10 cellular contexts compared by ENCODE assay signal in the genomic region with DNA sequence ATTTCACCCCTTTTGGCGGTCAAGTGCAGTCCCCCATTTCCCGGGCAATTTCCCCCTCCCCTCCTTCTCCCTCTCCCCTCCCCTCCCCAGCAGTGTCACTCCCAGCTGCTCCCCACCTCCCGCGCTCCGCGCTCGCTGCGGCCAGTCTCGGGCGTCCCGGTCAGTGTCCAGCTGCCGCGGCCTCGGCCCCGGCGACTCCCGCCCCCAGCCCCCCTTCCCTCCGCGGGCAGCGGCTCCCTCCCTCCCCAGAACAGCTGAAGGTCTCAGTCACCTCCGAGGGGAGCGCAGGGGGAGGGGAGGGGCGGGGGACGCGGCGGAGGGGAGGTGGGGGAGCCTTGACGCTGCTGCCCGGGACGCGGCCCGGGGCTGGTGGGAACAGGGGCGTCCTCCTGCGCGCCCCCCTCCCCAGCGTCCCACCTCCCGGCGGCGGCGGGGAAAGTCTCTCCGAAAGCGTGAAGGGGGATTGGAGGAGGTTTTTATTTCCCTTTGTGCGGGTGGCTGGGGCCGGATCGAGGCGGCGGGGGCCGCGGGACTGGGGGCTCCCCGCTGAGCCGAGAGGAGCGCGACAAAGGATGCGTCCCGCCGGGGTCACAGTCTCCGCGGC. TPM values are rescaled to one million over a fixed set of nuclear protein-coding genes. Genes with fewer than 3 reads are reported as not detected.
DNase-seq lines count a peak whose midpoint lies in the region; ATAC-seq and TF ChIP-seq lines count a peak whose summit lies in the region.
"Had no signal": no experiment of that assay in that cellular context is flagged by ENCODE, and none has a peak within 500 bp of the region (broad histone marks: within the 10 kb centered on the region; RNA-seq: fewer than 3 reads in every experiment).

A gene with protein sequence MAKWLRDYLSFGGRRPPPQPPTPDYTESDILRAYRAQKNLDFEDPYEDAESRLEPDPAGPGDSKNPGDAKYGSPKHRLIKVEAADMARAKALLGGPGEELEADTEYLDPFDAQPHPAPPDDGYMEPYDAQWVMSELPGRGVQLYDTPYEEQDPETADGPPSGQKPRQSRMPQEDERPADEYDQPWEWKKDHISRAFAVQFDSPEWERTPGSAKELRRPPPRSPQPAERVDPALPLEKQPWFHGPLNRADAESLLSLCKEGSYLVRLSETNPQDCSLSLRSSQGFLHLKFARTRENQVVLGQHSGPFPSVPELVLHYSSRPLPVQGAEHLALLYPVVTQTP (plus strand): TSS at position 341 of the 604 bp plus-strand sequence. CDS start 798 bp downstream, outside the sequence.

- TF ChIP-seq CTCF in heart left ventricle (IDR thresholded peaks at IDR 0.05) = no peak
- TF ChIP-seq CTCF in lower leg skin (IDR thresholded peaks at IDR 0.05) = no peak

- H3K27ac ChIP-seq in heart left ventricle (no peak within 1 kb of the TSS), urinary bladder (ENCODE audit: low read depth) (no peak within 1 kb of the TSS)
- H3K27ac ChIP-seq: epithelial cell of prostate, neutrophil had no signal

- intact Hi-C loops in heart left ventricle (cut with DNase I) (loop anchor here in 2 of 10 donors (10.0 kb wide), 1 partner anchor 246 kb away; no protein-coding TSS in a partner anchor), left ventricle myocardium superior (cut with micrococcal nuclease) (no loop called here), lower leg skin (cut with DNase I; ENCODE audit: low total_unique reads) (loop anchor here (10.0 kb wide), 1 partner anchor 246 kb away; no protein-coding TSS in a partner anchor)

- TF ChIP-seq POLR2A in heart left ventricle (IDR thresholded peaks at IDR 0.05) = no peak
- no peak for TF ChIP-seq POLR2A in lower leg skin (IDR thresholded peaks at IDR 0.05)

- H3K4me3 ChIP-seq in heart left ventricle (peak within 1 kb of the TSS; percentile 5 to 51 (median 38)), urinary bladder (ENCODE audit: low read depth, low read length) (peak within 1 kb of the TSS; percentile 13), lower leg skin (ENCODE audit: low read depth, poor library complexity, severe bottlenecking) (no peak within 1 kb of the TSS)

- no peaks in the 10 kb centered on the region for H3K9me3 ChIP-seq in heart left ventricle
- H3K9me3 ChIP-seq: neutrophil had no signal

- peaks cover 14 to 54% (median 33%) of the 10 kb centered on the region in 9 donors for H3K27me3 ChIP-seq in heart left ventricle

- H3K36me3 ChIP-seq in heart left ventricle = no peaks in the 10 kb centered on the region
- no peaks in the 10 kb centered on the region for H3K36me3 ChIP-seq in urinary bladder (ENCODE audit: insufficient read depth)
- H3K36me3 ChIP-seq: neutrophil had no signal

- DNase-seq in heart left ventricle = no peak
- DNase-seq in left ventricle myocardium superior = no peak
- peak; percentile 68 for DNase-seq in ecto neural progenitor cell (ENCODE audit: low spot score)
- DNase-seq in myocyte (ENCODE audit: low read depth) = peak; percentile 95
- DNase-seq in lower leg skin (ENCODE audit: low spot score in 2 of 2) = no peak
- no peak for DNase-seq in NK-92 (lab: John Stamatoyannopoulos, UW; ENCODE audit: unreplicated experiment)

- no peak for ATAC-seq in heart left ventricle
- no peak for ATAC-seq in left ventricle myocardium superior
- ATAC-seq in HG03378 (IDR thresholded peaks at IDR 0.05; ENCODE audit: unreplicated experiment) = no peak

- H3K4me1 ChIP-seq in heart left ventricle (peaks cover 0 to 22% (median 9%) of the 10 kb centered on the region in 12 donors), urinary bladder (ENCODE audit: insufficient read depth) (peaks cover 2% of the 10 kb centered on the region)

- 0 to 1% (median 1%) methylated on average over 35 to 55 of the region's 57 CpGs for WGBS in heart left ventricle, 4 donors
- WGBS in urinary bladder = under 1% methylated on average over 57 of the region's 57 CpGs
- WGBS in lower leg skin, 2 donors = 0% methylated on average over 34 of the region's 57 CpGs

RNA-seq across cellular contexts. Expression of the gene that starts here (rescaled TPM):
- total RNA-seq in heart left ventricle (under 1 TPM in 1 of 9 donors, not detected in 8; 0.52 TPM), left ventricle myocardium superior (not detected), myocyte (839 and 1,129 TPM in 2 replicates), urinary bladder (3.6 TPM), lower leg skin (not detected)
- polyA plus RNA-seq in heart left ventricle (not detected), urinary bladder (0.04 TPM)
- 275 TPM for polyA plus RNA-seq in myocyte (2012)

Comparison
In these comparisons a context has a peak if more than half of its experiments do, and no peak if none do; other contexts are left out.
1. RNA of the gene that starts here (total RNA-seq): 839 to 1,129 TPM in myocyte; 3.6 TPM in urinary bladder (single experiment), not detected in left ventricle myocardium superior (single experiment), 0.52 TPM in heart left ventricle and not detected in lower leg skin; every median in the first group is over 100 times any median in the second.
2. DNase-seq: peak in ecto neural progenitor cell (single experiment) and myocyte (single experiment); none in heart left ventricle (0 of 5), left ventricle myocardium superior (single experiment), lower leg skin (0 of 2) and NK-92 (single experiment).